In genomic region chr1:205294175-205294913, GRCh38 we compare ENCODE assay signal across 8 cellular contexts. TPM values are rescaled to one million over a fixed set of nuclear protein-coding genes. Genes with fewer than 3 reads are reported as not detected.
DNase-seq lines count a peak whose midpoint lies in the region; ATAC-seq and TF ChIP-seq lines count a peak whose summit lies in the region.
"Had no signal": no experiment of that assay in that cellular context is flagged by ENCODE, and none has a peak within 500 bp of the region (broad histone marks: within the 10 kb centered on the region; RNA-seq: fewer than 3 reads in every experiment).

No MANE protein-coding gene starts in this region.

- TF ChIP-seq CTCF in MCF 10A (IDR thresholded peaks at IDR 0.05; ENCODE audit: unreplicated experiment) (no peak), thoracic aorta (IDR thresholded peaks at IDR 0.05) (no peak)

- peak; percentile 97 for DNase-seq in MCF 10A (ENCODE audit: unreplicated experiment)
- DNase-seq in kidney glomerular epithelial cell (lab: John Stamatoyannopoulos, UW) = peak; percentile 92
- no peak for DNase-seq in thoracic aorta (ENCODE audit: low spot score)
- DNase-seq in germinal center (ENCODE audit: low spot score) = no peak
- DNase-seq in SHP77 treated with DMSO at 0.1 percent for 48 hours (lab: John Stamatoyannopoulos, UW) = no peak
- DNase-seq: NCI-H1417 treated with DMSO at 0.1 percent for 48 hours had no signal

- H3K4me1 Mint-ChIP-seq in MCF 10A (ENCODE audit: insufficient read depth, unreplicated experiment) = peaks cover 55% of the 10 kb centered on the region

- intact Hi-C loops in MCF 10A (cut with micrococcal nuclease) = no loop called here

- H3K27ac ChIP-seq in HUES48 (ENCODE audit: low read depth, low read length) (peak overlapping the region; percentile 100), thoracic aorta (no peak overlapping the region)

- no TSS peak for BruUV-seq in MCF 10A (replicated peaks; lab: Mats Ljungman, UMichigan)

- no peaks in the 10 kb centered on the region for H3K27me3 Mint-ChIP-seq in MCF 10A (ENCODE audit: insufficient read depth, unreplicated experiment)

- peak overlapping the region; percentile 60 for H3K9ac ChIP-seq in HUES48 (ENCODE audit: low read depth, low read length)

- no peaks in the 10 kb centered on the region for H3K27me3 ChIP-seq in HUES48 (ENCODE audit: control insufficient read depth, insufficient read depth, low read length)
- H3K27me3 ChIP-seq in thoracic aorta (replicated peaks; ENCODE audit: insufficient read depth) = no peaks in the 10 kb centered on the region

- H3K9me3 Mint-ChIP-seq in MCF 10A (ENCODE audit: unreplicated experiment) = no peaks in the 10 kb centered on the region

- POLR2A ChIA-PET in MCF 10A (lab: Yijun Ruan, JAX) = interaction anchor here (0.6 to 13.2 kb wide), 10 partner anchors 9 to 58 kb away, joined by 3 to 201 read pairs (median 5); partner anchors contain the start of gene NUAK2

- ATAC-seq in thoracic aorta (ENCODE audit: insufficient number of reproducible peaks, low FRiP score, low read depth) = peak; percentile 58
- ATAC-seq in HG02938 (IDR thresholded peaks at IDR 0.05; ENCODE audit: unreplicated experiment) = no peak

- CTCF ChIA-PET in MCF 10A (lab: Yijun Ruan, JAX) = interaction anchor here (0.6 to 17.1 kb wide), 11 partner anchors 9 to 600 kb away, joined by 3 to 197 read pairs (median 6); partner anchors contain the start of gene NUAK2

- peaks cover 7% of the 10 kb centered on the region for H3K36me3 Mint-ChIP-seq in MCF 10A (ENCODE audit: insufficient read depth, unreplicated experiment)

- H3K4me3 Mint-ChIP-seq in MCF 10A (ENCODE audit: unreplicated experiment) = no peak overlapping the region

- no peak overlapping the region; the same call in 1 of the 2 replicates for H3K4me3 ChIP-seq in HUES48 (ENCODE audit: low read depth, low read length)
- no peak overlapping the region for H3K4me3 ChIP-seq in thoracic aorta

- peak overlapping the region; percentile 77 for H3K27ac Mint-ChIP-seq in MCF 10A (ENCODE audit: low read depth, unreplicated experiment)

- H3K36me3 ChIP-seq in HUES48 (ENCODE audit: control insufficient read depth, insufficient read depth, low read length) = no peaks in the 10 kb centered on the region
- H3K36me3 ChIP-seq in thoracic aorta = no peaks in the 10 kb centered on the region

- H3K9me3 ChIP-seq in HUES48 (ENCODE audit: control insufficient read depth, insufficient read depth, low read length) (no peaks in the 10 kb centered on the region), thoracic aorta (no peaks in the 10 kb centered on the region)

- H3K4me1 ChIP-seq in HUES48 (ENCODE audit: control insufficient read depth, insufficient read depth, low read length) (peaks cover 42% of the 10 kb centered on the region), thoracic aorta (ENCODE audit: control insufficient read depth in 1 of 2, low read depth in 2 of 2) (peaks cover 0 to 16% of the 10 kb centered on the region in 2 donors)

RNA-seq across cellular contexts. Expression of gene NUAK2, which starts 27.2 kb away (rescaled TPM):
- total RNA-seq in MCF 10A (2022) (2.8 and 6.0 TPM in 2 replicates), thoracic aorta (1 to 10 TPM in 1 of 2 donors, under 1 TPM in 1; 0.78 to 1.5 TPM)

Comparison
In these comparisons a context has a peak if more than half of its experiments do, and no peak if none do; other contexts are left out.
1. DNase-seq: peak in MCF 10A (single experiment) and kidney glomerular epithelial cell (single experiment); none in thoracic aorta (single experiment), germinal center (single experiment) and SHP77 treated with DMSO at 0.1 percent for 48 hours (single experiment).